14 cellular contexts compared by ENCODE assay signal in the genomic region with DNA sequence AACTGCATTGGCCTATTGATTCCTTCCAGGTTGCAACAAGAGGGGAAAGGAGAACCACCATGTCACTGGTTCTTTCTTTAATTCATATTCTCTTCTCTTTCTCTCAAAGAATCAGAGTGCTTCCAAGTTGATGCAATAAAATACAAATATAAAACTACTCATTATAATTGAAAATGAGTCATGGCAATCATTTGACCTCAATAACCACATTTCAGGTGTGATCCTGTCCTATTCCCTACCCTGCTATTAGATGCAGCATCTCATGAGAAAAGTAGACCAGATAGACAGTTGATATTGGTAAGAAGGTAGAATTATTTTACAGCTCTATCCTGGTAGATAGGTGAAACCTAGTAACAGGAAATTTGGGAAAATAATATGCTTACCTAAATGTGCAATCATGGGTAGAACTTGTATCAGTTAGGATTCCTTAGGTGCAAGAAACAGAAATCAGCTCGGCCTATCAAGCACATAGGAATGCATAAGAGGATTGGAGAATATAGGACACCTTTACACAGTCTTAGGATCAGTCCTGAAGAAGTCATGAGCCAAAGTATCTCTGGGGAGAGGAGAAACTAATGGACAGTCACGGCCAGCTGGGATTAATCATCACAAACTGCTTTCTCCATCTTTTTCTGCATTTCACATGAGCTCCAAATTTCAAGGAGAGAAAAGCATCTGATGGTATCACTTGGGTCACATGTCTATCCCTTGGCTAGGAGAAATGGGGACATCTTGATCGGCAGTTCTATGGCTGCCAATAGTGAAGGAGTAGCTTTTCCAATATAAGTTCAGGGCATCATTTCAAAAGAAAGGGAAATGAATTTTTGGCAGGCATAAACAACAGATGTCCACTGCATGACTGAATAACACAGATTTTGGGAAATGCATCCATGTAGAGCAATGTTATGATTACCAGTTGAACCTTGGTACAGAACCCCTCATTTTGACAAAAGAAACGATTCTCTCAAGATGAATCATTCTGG.
"Had no signal": no experiment of that assay in that cellular context is flagged by ENCODE, and none has a peak within 500 bp of the region (broad histone marks: within the 10 kb centered on the region; RNA-seq: fewer than 3 reads in every experiment).

No MANE protein-coding gene starts in this region.

- H3K4me1 ChIP-seq: heart right ventricle, neural progenitor cell, psoas muscle, right lobe of liver, transverse colon had no signal

- H3K4me2 ChIP-seq: neural progenitor cell had no signal

- ATAC-seq: heart right ventricle; psoas muscle; right lobe of liver; stimulated activated naive CD8-positive, alpha-beta T cell treated with anti-CD3 and anti-CD28 coated beads, Interleukin-15, Interleukin-2, amounts not matched to agents 100 U/mL and 50 U/mL, for 24 hours had no signal

- H2AFZ ChIP-seq: neural progenitor cell had no signal

- H3K27ac ChIP-seq: heart right ventricle, neural progenitor cell, psoas muscle, right lobe of liver, transverse colon had no signal

- H3K9me3 ChIP-seq: heart right ventricle, psoas muscle, right lobe of liver, transverse colon had no signal

- H3K9ac ChIP-seq: neural progenitor cell had no signal

- H3K36me3 ChIP-seq: heart right ventricle, neural progenitor cell, right lobe of liver, transverse colon had no signal

- H3K4me3 ChIP-seq: dorsolateral prefrontal cortex, heart right ventricle, neural progenitor cell, psoas muscle, right lobe of liver, transverse colon had no signal

- H3K27me3 ChIP-seq: dorsolateral prefrontal cortex, heart right ventricle, neural progenitor cell, right lobe of liver, transverse colon had no signal

- DNase-seq: activated B cell treated with CpG ODN at 0.5 μM for 24 hours; activated CD4-positive, alpha-beta T cell treated with anti-CD3 and anti-CD28 coated beads, Interleukin-2, amount 10 ng/mL, durations not matched to agents 7 days and 5 days; activated CD8-positive, alpha-beta memory T cell treated with anti-CD3 and anti-CD28 coated beads, Interleukin-2, amount 50 U/mL, for 48 hours; endodermal cell; erythroblast; foreskin melanocyte; heart right ventricle; naive B cell; psoas muscle; right lobe of liver; stimulated activated naive CD8-positive, alpha-beta T cell treated with anti-CD3 and anti-CD28 coated beads, Interleukin-15, Interleukin-2, amounts not matched to agents 100 U/mL and 50 U/mL, for 24 hours; transverse colon had no signal
